ENCODE assay signal across 13 cellular contexts in genomic region chr11:128841461-128842072, GRCh38. TPM values are rescaled to one million over a fixed set of nuclear protein-coding genes. Genes with fewer than 3 reads are reported as not detected.
DNase-seq lines count a peak whose midpoint lies in the region; ATAC-seq lines count a peak whose summit lies in the region.
"Had no signal": no experiment of that assay in that cellular context is flagged by ENCODE, and none has a peak within 500 bp of the region (broad histone marks: within the 10 kb centered on the region; RNA-seq: fewer than 3 reads in every experiment).

No MANE protein-coding gene starts in this region.

- no peaks in the 10 kb centered on the region for H3K36me3 ChIP-seq in H7 (replicated peaks; ENCODE audit: control insufficient read depth, insufficient read depth, low read length)
- H3K36me3 ChIP-seq: colonic mucosa, neutrophil had no signal

- ATAC-seq in GM18511 (IDR thresholded peaks at IDR 0.05; ENCODE audit: unreplicated experiment) = peak; percentile 76
- peak; percentile 57 for ATAC-seq in GM21526 (IDR thresholded peaks at IDR 0.05; ENCODE audit: low FRiP score, unreplicated experiment)
- peak; percentile 41 for ATAC-seq in HG03439 (IDR thresholded peaks at IDR 0.05; ENCODE audit: unreplicated experiment)
- ATAC-seq in esophagus mucosa = peak; percentile 48
- no peak for ATAC-seq in activated CD4-positive, CD25-positive, alpha-beta regulatory T cell treated with anti-CD3 and anti-CD28 coated beads, Interleukin-2, amount 50 U/mL, for 24 hours

- peaks cover 2% of the 10 kb centered on the region for H3K27me3 ChIP-seq in H7 (ENCODE audit: control insufficient read depth, insufficient read depth, low read length)
- H3K27me3 ChIP-seq: colonic mucosa, neutrophil had no signal

- no peak overlapping the region for H3K4me3 ChIP-seq in H7 (ENCODE audit: insufficient read depth, low read depth, low read length)
- H3K4me3 ChIP-seq: colonic mucosa had no signal

- no peak for DNase-seq in NCI-H187 treated with DMSO at 0.1 percent for 48 hours (lab: John Stamatoyannopoulos, UW)
- no peak for DNase-seq in H7
- no peak for DNase-seq in activated CD8-positive, alpha-beta memory T cell treated with anti-CD3 and anti-CD28 coated beads, Interleukin-2, amount 50 U/mL, for 4 hours
- DNase-seq: colonic mucosa; NCI-H1417; stimulated activated CD4-positive, alpha-beta T cell treated with anti-CD3 and anti-CD28 coated beads, Interleukin-4, amount 100 ng/mL, for 24 hours had no signal

RNA-seq across cellular contexts. Expression of gene KCNJ1, which starts 25.5 kb away (rescaled TPM):
- total RNA-seq in esophagus mucosa = not detected
- total RNA-seq in H7 (2014; rRNA removed; shearing (Covaris generic)) = 0.07 TPM in 1 of 2 replicates, not detected in the other
- total RNA-seq: colonic mucosa, SK-MEL-5 had no signal

RNA-seq across cellular contexts. Expression of gene KCNJ5, which starts 49.6 kb away (rescaled TPM):
- 0.08 TPM for total RNA-seq in esophagus mucosa
- total RNA-seq in H7 (2014; rRNA removed; shearing (Covaris generic)) = 0.04 and 0.35 TPM in 2 replicates

Comparison
In these comparisons a context has a peak if more than half of its experiments do, and no peak if none do; other contexts are left out.
1. ATAC-seq: peak in GM18511 (single experiment), GM21526 (single experiment), HG03439 (single experiment) and esophagus mucosa (single experiment); none in activated CD4-positive, CD25-positive, alpha-beta regulatory T cell treated with anti-CD3 and anti-CD28 coated beads, Interleukin-2, amount 50 U/mL, for 24 hours (0 of 2).